26 cellular contexts compared by ENCODE assay signal in the genomic region with DNA sequence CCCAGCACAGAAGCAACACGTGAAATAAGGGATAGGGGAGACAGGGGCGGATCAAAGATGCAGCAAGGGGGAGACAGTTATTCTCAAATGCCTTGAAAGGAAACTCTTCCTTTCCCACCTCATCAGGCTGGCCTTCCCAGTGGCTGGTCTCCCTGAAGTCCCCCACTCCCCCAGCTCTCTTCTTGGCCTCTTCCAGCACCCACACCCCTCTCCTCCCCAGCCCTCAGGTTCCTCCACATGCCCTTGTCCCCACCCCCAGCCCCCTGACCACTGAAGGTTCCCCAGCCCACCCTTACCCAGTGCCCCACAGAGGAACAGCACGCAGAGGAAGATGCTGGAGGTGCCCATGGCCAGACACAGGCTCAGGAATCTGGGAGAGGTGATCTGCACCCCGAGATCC. TPM values are rescaled to one million over a fixed set of nuclear protein-coding genes. Genes with fewer than 3 reads are reported as not detected.
DNase-seq lines count a peak whose midpoint lies in the region; ATAC-seq and TF ChIP-seq lines count a peak whose summit lies in the region.
"Had no signal": no experiment of that assay in that cellular context is flagged by ENCODE, and none has a peak within 500 bp of the region (broad histone marks: within the 10 kb centered on the region; RNA-seq: fewer than 3 reads in every experiment).

No MANE protein-coding gene starts in this region.

- no peaks in the 10 kb centered on the region for H3K36me3 Mint-ChIP-seq in dendritic cell treated with granulocyte-macrophage colony-stimulating factor and Interleukin-4, amounts not matched to agents 40 ng/mL and 50 ng/mL, for 4 days (ENCODE audit: low read depth)
- H3K36me3 Mint-ChIP-seq in nephron (ENCODE audit: low read depth) (no peaks in the 10 kb centered on the region), T-helper 17 cell (ENCODE audit: low read depth) (no peaks in the 10 kb centered on the region)
- H3K36me3 Mint-ChIP-seq in T-helper 2 cell treated with Interferon-gamma antibody and Interleukin-4, amounts not matched to agents 5 μg/mL and 100 μg/mL, for 36 hours (ENCODE audit: low read depth): no peaks in the 10 kb centered on the region
- H3K36me3 Mint-ChIP-seq: activated CD8-positive, alpha-beta memory T cell treated with anti-CD3 and anti-CD28 coated beads, Interleukin-2, amount 10 ng/mL, durations not matched to agents 7 days and 5 days; CD14-positive monocyte had no signal

- H3K23ac ChIP-seq in mesenchymal stem cell (ENCODE audit: low read length in 2 of 2): no peak overlapping the region

- H3K4me1 ChIP-seq in HEK293 (ENCODE audit: control insufficient read depth, insufficient read depth, low read length) (peaks cover 4% of the 10 kb centered on the region), thyroid gland (peaks cover 22 to 39% of the 10 kb centered on the region in 2 donors), mesenchymal stem cell (ENCODE audit: control insufficient read depth, insufficient read depth, low read depth, low read length) (peaks cover 4% of the 10 kb centered on the region)
- H3K4me1 ChIP-seq: esophagus muscularis mucosa, gastrocnemius medialis, uterus had no signal

- H2AFZ ChIP-seq in mesenchymal stem cell (ENCODE audit: low read depth, low read length): no peak overlapping the region

- H3K9me3 Mint-ChIP-seq in dendritic cell treated with granulocyte-macrophage colony-stimulating factor and Interleukin-4, amounts not matched to agents 40 ng/mL and 50 ng/mL, for 4 days: no peaks in the 10 kb centered on the region
- H3K9me3 Mint-ChIP-seq in nephron: no peaks in the 10 kb centered on the region
- H3K9me3 Mint-ChIP-seq in T-helper 2 cell treated with Interferon-gamma antibody and Interleukin-4, amounts not matched to agents 5 μg/mL and 100 μg/mL, for 36 hours: no peaks in the 10 kb centered on the region
- H3K9me3 Mint-ChIP-seq: activated CD4-positive, alpha-beta T cell treated with anti-CD3 and anti-CD28 coated beads, Interleukin-2, amount 10 ng/mL, durations not matched to agents 24 days and 14 days; activated T-cell treated with anti-CD3 and anti-CD28 coated beads, Interleukin-2, amount 50 U/mL, for 72 hours had no signal

- H3K4me1 Mint-ChIP-seq in dendritic cell treated with granulocyte-macrophage colony-stimulating factor and Interleukin-4, amounts not matched to agents 40 ng/mL and 50 ng/mL, for 4 days (ENCODE audit: low read depth): peaks cover 34% of the 10 kb centered on the region
- peaks cover 36% of the 10 kb centered on the region for H3K4me1 Mint-ChIP-seq in nephron
- H3K4me1 Mint-ChIP-seq in T-helper 17 cell: peaks cover 19% of the 10 kb centered on the region
- H3K4me1 Mint-ChIP-seq in T-helper 2 cell treated with Interferon-gamma antibody and Interleukin-4, amounts not matched to agents 5 μg/mL and 100 μg/mL, for 36 hours (ENCODE audit: low read depth): peaks cover 16% of the 10 kb centered on the region

- no peaks in the 10 kb centered on the region for H3K36me3 ChIP-seq in HEK293 (ENCODE audit: control insufficient read depth in 2 of 2, insufficient read depth in 1 of 2, low read length in 2 of 2)
- no peaks in the 10 kb centered on the region for H3K36me3 ChIP-seq in thyroid gland
- peaks cover 0 to 3% of the 10 kb centered on the region in 2 experiments for H3K36me3 ChIP-seq in mesenchymal stem cell (ENCODE audit: control insufficient read depth in 1 of 2, insufficient read depth in 2 of 2, low read depth in 1 of 2, low read length in 2 of 2)
- H3K36me3 ChIP-seq: esophagus muscularis mucosa, gastrocnemius medialis, SJSA1, uterus had no signal

- no peak overlapping the region for H2BK15ac ChIP-seq in mesenchymal stem cell (ENCODE audit: low read depth, poor library complexity, severe bottlenecking)

- no peaks in the 10 kb centered on the region for H3K27me3 Mint-ChIP-seq in dendritic cell treated with granulocyte-macrophage colony-stimulating factor and Interleukin-4, amounts not matched to agents 40 ng/mL and 50 ng/mL, for 4 days
- H3K27me3 Mint-ChIP-seq in nephron (ENCODE audit: low read depth) (peaks cover 5% of the 10 kb centered on the region), T-helper 17 cell (peaks cover 10% of the 10 kb centered on the region)
- peaks cover 8% of the 10 kb centered on the region for H3K27me3 Mint-ChIP-seq in T-helper 2 cell treated with Interferon-gamma antibody and Interleukin-4, amounts not matched to agents 5 μg/mL and 100 μg/mL, for 36 hours (ENCODE audit: low read depth)

- CTCF ChIA-PET in HEK293 (lab: Yijun Ruan, JAX): interaction anchor here (1.0 kb wide), 1 partner anchor 21 kb away, joined by 4 read pairs; no protein-coding TSS in a partner anchor

- intact Hi-C loops in dendritic cell treated with granulocyte-macrophage colony-stimulating factor and Interleukin-4, amounts not matched to agents 40 ng/mL and 50 ng/mL, for 4 days (cut with micrococcal nuclease): no loop called here
- intact Hi-C loops in thyroid gland (cut with DNase I): no loop called here

- POLR2A ChIA-PET in HEK293 (lab: Yijun Ruan, JAX): interaction anchor here (1.0 to 2.3 kb wide), 5 partner anchors 10 to 114 kb away, joined by 3 to 10 read pairs (median 4); a partner anchor contains a TSS

- no peak overlapping the region for H2AK5ac ChIP-seq in mesenchymal stem cell (ENCODE audit: low read length, severe bottlenecking)

- no peak overlapping the region for H3K14ac ChIP-seq in mesenchymal stem cell (ENCODE audit: low read length in 2 of 2)

- TF ChIP-seq CTCF in HEK293 (tag by site-specific recombination; IDR thresholded peaks at IDR 0.05) (no peak), nephron (IDR thresholded peaks at IDR 0.05; ENCODE audit: unreplicated experiment in 3 of 3) (no peak), thyroid gland (IDR thresholded peaks at IDR 0.05) (no peak)

- H3K4me3 Mint-ChIP-seq in dendritic cell treated with granulocyte-macrophage colony-stimulating factor and Interleukin-4, amounts not matched to agents 40 ng/mL and 50 ng/mL, for 4 days: no peak overlapping the region
- H3K4me3 Mint-ChIP-seq in nephron: no peak overlapping the region
- H3K4me3 Mint-ChIP-seq in T-helper 17 cell: no peak overlapping the region
- H3K4me3 Mint-ChIP-seq in T-helper 2 cell treated with Interferon-gamma antibody and Interleukin-4, amounts not matched to agents 5 μg/mL and 100 μg/mL, for 36 hours: no peak overlapping the region
- H3K4me3 Mint-ChIP-seq: activated CD4-positive, alpha-beta T cell treated with anti-CD3 and anti-CD28 coated beads, Interleukin-2, amount 10 ng/mL, durations not matched to agents 24 days and 14 days; activated CD8-positive, alpha-beta memory T cell treated with anti-CD3 and anti-CD28 coated beads, Interleukin-2, amount 10 ng/mL, durations not matched to agents 7 days and 5 days; activated T-cell treated with anti-CD3 and anti-CD28 coated beads, Interleukin-2, amount 50 U/mL, for 72 hours; CD14-positive monocyte had no signal

- H3K4me3 ChIP-seq in HEK293 (ENCODE audit: low read depth, low read length) (no peak overlapping the region), thyroid gland (replicated peaks in 1 of 3) (no peak overlapping the region), mesenchymal stem cell (ENCODE audit: insufficient read depth in 1 of 2, low read depth in 1 of 2, low read length in 2 of 2) (no peak overlapping the region)
- H3K4me3 ChIP-seq: esophagus muscularis mucosa, gastrocnemius medialis, GM12878, SJSA1, uterus had no signal

- peak overlapping the region; percentile 43 for H3K27ac Mint-ChIP-seq in dendritic cell treated with granulocyte-macrophage colony-stimulating factor and Interleukin-4, amounts not matched to agents 40 ng/mL and 50 ng/mL, for 4 days
- H3K27ac Mint-ChIP-seq in nephron (peak overlapping the region; percentile 83 to 93 (median 92)), T-helper 17 cell (no peak overlapping the region)
- no peak overlapping the region for H3K27ac Mint-ChIP-seq in T-helper 2 cell treated with Interferon-gamma antibody and Interleukin-4, amounts not matched to agents 5 μg/mL and 100 μg/mL, for 36 hours
- H3K27ac Mint-ChIP-seq: activated CD4-positive, alpha-beta T cell treated with anti-CD3 and anti-CD28 coated beads, Interleukin-2, amount 10 ng/mL, durations not matched to agents 24 days and 14 days; activated CD8-positive, alpha-beta memory T cell treated with anti-CD3 and anti-CD28 coated beads, Interleukin-2, amount 10 ng/mL, durations not matched to agents 7 days and 5 days; activated T-cell treated with anti-CD3 and anti-CD28 coated beads, Interleukin-2, amount 50 U/mL, for 72 hours had no signal

- TF ChIP-seq POLR2A in thyroid gland (IDR thresholded peaks at IDR 0.05): no peak

- H4K91ac ChIP-seq in mesenchymal stem cell (ENCODE audit: low read length): no peak overlapping the region

- no peak overlapping the region for H4K8ac ChIP-seq in mesenchymal stem cell (ENCODE audit: low read length)

- 47 to 89% methylated on average over 2 to 4 of the region's 4 CpGs for WGBS in thyroid gland, 2 donors
- WGBS in mesenchymal stem cell: 47% methylated on average over 4 of the region's 4 CpGs

- no peak overlapping the region for H3K18ac ChIP-seq in mesenchymal stem cell (ENCODE audit: low read depth in 1 of 2, low read length in 2 of 2)

- DNase-seq in thyroid gland: no peak
- DNase-seq in T-helper 17 cell: no peak
- DNase-seq in mesenchymal stem cell: no peak
- no peak for DNase-seq in T-helper 2 cell treated with Interferon-gamma antibody and Interleukin-4, amounts not matched to agents 5 μg/mL and 100 μg/mL, for 36 hours (ENCODE audit: low spot score)
- DNase-seq: activated CD4-positive, alpha-beta T cell treated with anti-CD3 and anti-CD28 coated beads, Interleukin-2, amount 10 ng/mL, durations not matched to agents 24 days and 14 days; activated CD8-positive, alpha-beta memory T cell treated with anti-CD3 and anti-CD28 coated beads, Interleukin-2, amount 10 ng/mL, durations not matched to agents 7 days and 5 days; activated naive CD4-positive, alpha-beta T cell treated with Interleukin-2 at 50 U/mL for 16 hours; activated T-cell treated with anti-CD3 and anti-CD28 coated beads, Interleukin-2, amount 50 U/mL, for 72 hours; amniotic stem cell; gastrocnemius medialis; left ventricle myocardium superior; NCI-H510A treated with DMSO at 0.1 percent for 48 hours; uterus had no signal

- H2BK12ac ChIP-seq in mesenchymal stem cell (ENCODE audit: low read length in 2 of 2): no peak overlapping the region

- no peak overlapping the region for H3K4me2 ChIP-seq in mesenchymal stem cell (ENCODE audit: low read length, poor library complexity, severe bottlenecking)

- H3K27ac ChIP-seq in HEK293 (ENCODE audit: extremely low read depth, low read depth, low read length) (no peak overlapping the region), thyroid gland (peak overlapping the region; percentile 67 to 85 (median 84)), mesenchymal stem cell (ENCODE audit: low read length, poor library complexity, severe bottlenecking) (no peak overlapping the region)
- H3K27ac ChIP-seq: esophagus muscularis mucosa, gastrocnemius medialis, SJSA1, uterus had no signal

- H3K9ac ChIP-seq in mesenchymal stem cell (ENCODE audit: low read length): no peak overlapping the region

- ATAC-seq in T-helper 17 cell: no peak
- ATAC-seq: activated CD8-positive, alpha-beta memory T cell treated with anti-CD3 and anti-CD28 coated beads, Interleukin-2, amount 10 ng/mL, durations not matched to agents 7 days and 5 days; activated T-cell treated with anti-CD3 and anti-CD28 coated beads, Interleukin-2, amount 50 U/mL, for 72 hours; gastrocnemius medialis; GM12878; left ventricle myocardium superior had no signal

- H3K27me3 ChIP-seq in thyroid gland: no peaks in the 10 kb centered on the region
- H3K27me3 ChIP-seq in mesenchymal stem cell (ENCODE audit: control insufficient read depth in 1 of 2, insufficient read depth in 1 of 2, low read length in 2 of 2): peaks cover 38 to 41% of the 10 kb centered on the region in 2 experiments
- H3K27me3 ChIP-seq: gastrocnemius medialis, SJSA1, uterus had no signal

- H3K4ac ChIP-seq in mesenchymal stem cell (ENCODE audit: low read depth in 1 of 2, low read length in 2 of 2): no peak overlapping the region

- H3K9me3 ChIP-seq in HEK293 (ENCODE audit: control insufficient read depth, insufficient read depth, low read depth, low read length) (no peaks in the 10 kb centered on the region), thyroid gland (no peaks in the 10 kb centered on the region), T-helper 17 cell (ENCODE audit: control insufficient read depth, low read length, poor library complexity, severe bottlenecking) (no peaks in the 10 kb centered on the region), mesenchymal stem cell (ENCODE audit: control insufficient read depth, low read length) (no peaks in the 10 kb centered on the region)
- H3K9me3 ChIP-seq: esophagus muscularis mucosa, gastrocnemius medialis, SJSA1, uterus had no signal

- no peak overlapping the region for H2BK5ac ChIP-seq in mesenchymal stem cell (ENCODE audit: low read depth, low read length, poor library complexity, severe bottlenecking)

- no peak overlapping the region for H2BK120ac ChIP-seq in mesenchymal stem cell (ENCODE audit: low read depth, low read length)

- no peaks in the 10 kb centered on the region for H3K79me1 ChIP-seq in mesenchymal stem cell (replicated peaks; ENCODE audit: low read length, poor library complexity, severe bottlenecking)

RNA-seq across cellular contexts. Expression of a gene that starts 1.7 kb away (rescaled TPM):
- total RNA-seq in thyroid gland (not detected), T-helper 17 cell (not detected)
- polyA plus RNA-seq in mesenchymal stem cell (2013, experiment 1 of 2): not detected
- polyA plus RNA-seq in mesenchymal stem cell (2013, experiment 2 of 2): not detected
- total RNA-seq: activated CD4-positive, alpha-beta T cell treated with anti-CD3 and anti-CD28 coated beads, Interleukin-2, amount 10 ng/mL, durations not matched to agents 24 days and 14 days; activated CD8-positive, alpha-beta memory T cell treated with anti-CD3 and anti-CD28 coated beads, Interleukin-2, amount 10 ng/mL, durations not matched to agents 7 days and 5 days; activated T-cell treated with anti-CD3 and anti-CD28 coated beads, Interleukin-2, amount 50 U/mL, for 72 hours; bronchial epithelial cell; Daoy; esophagus muscularis mucosa; gastrocnemius medialis; GM12878; left ventricle myocardium superior; pulmonary artery endothelial cell; SJSA1; T-helper 2 cell treated with Interferon-gamma antibody and Interleukin-4, amounts not matched to agents 100 ng/mL and 5 ng/mL, for 36 hours had no signal
- polyA plus RNA-seq: AG04450, CD14-positive monocyte, GM12878 had no signal

RNA-seq across cellular contexts. Expression of a gene that starts 6.8 kb away (rescaled TPM):
- total RNA-seq in thyroid gland (not detected), T-helper 17 cell (10 to 100 TPM in 1 of 2 donors, 1 to 10 TPM in 1; 1.6 to 29.1 TPM)
- not detected for polyA plus RNA-seq in mesenchymal stem cell (2013, experiment 1 of 2)
- polyA plus RNA-seq in mesenchymal stem cell (2013, experiment 2 of 2): not detected
- total RNA-seq: activated CD4-positive, alpha-beta T cell treated with anti-CD3 and anti-CD28 coated beads, Interleukin-2, amount 10 ng/mL, durations not matched to agents 24 days and 14 days; activated CD8-positive, alpha-beta memory T cell treated with anti-CD3 and anti-CD28 coated beads, Interleukin-2, amount 10 ng/mL, durations not matched to agents 7 days and 5 days; activated T-cell treated with anti-CD3 and anti-CD28 coated beads, Interleukin-2, amount 50 U/mL, for 72 hours; bronchial epithelial cell; Daoy; esophagus muscularis mucosa; gastrocnemius medialis; GM12878; left ventricle myocardium superior; pulmonary artery endothelial cell; SJSA1; T-helper 2 cell treated with Interferon-gamma antibody and Interleukin-4, amounts not matched to agents 100 ng/mL and 5 ng/mL, for 36 hours; uterus had no signal
- polyA plus RNA-seq: AG04450, GM12878 had no signal

RNA-seq across cellular contexts. Expression of a gene that starts 8.1 kb away (rescaled TPM):
- total RNA-seq in thyroid gland (not detected), T-helper 17 cell (not detected)
- 0.07 TPM for polyA plus RNA-seq in mesenchymal stem cell (2013, experiment 1 of 2)
- 0.10 TPM for polyA plus RNA-seq in mesenchymal stem cell (2013, experiment 2 of 2)
- total RNA-seq: activated CD4-positive, alpha-beta T cell treated with anti-CD3 and anti-CD28 coated beads, Interleukin-2, amount 10 ng/mL, durations not matched to agents 24 days and 14 days; activated CD8-positive, alpha-beta memory T cell treated with anti-CD3 and anti-CD28 coated beads, Interleukin-2, amount 10 ng/mL, durations not matched to agents 7 days and 5 days; bronchial epithelial cell; Daoy; esophagus muscularis mucosa; gastrocnemius medialis; GM12878; left ventricle myocardium superior; mononuclear cell; pulmonary artery endothelial cell; SJSA1; T-helper 2 cell treated with Interferon-gamma antibody and Interleukin-4, amounts not matched to agents 100 ng/mL and 5 ng/mL, for 36 hours had no signal
- polyA plus RNA-seq: AG04450, CD14-positive monocyte, GM12878 had no signal

RNA-seq across cellular contexts. Expression of a gene that starts 9.7 kb away (rescaled TPM):
- total RNA-seq in thyroid gland: 1 to 10 TPM in 1 of 4 donors, under 1 TPM in 1, not detected in 2; 0.54 to 1.8 TPM
- 100 to 1,000 TPM in 1 of 2 donors, 1 to 10 TPM in 1; 3.4 to 129 TPM for total RNA-seq in T-helper 17 cell
- not detected for polyA plus RNA-seq in mesenchymal stem cell (2013, experiment 1 of 2)
- not detected for polyA plus RNA-seq in mesenchymal stem cell (2013, experiment 2 of 2)
- total RNA-seq: activated CD4-positive, alpha-beta T cell treated with anti-CD3 and anti-CD28 coated beads, Interleukin-2, amount 10 ng/mL, durations not matched to agents 24 days and 14 days; bronchial epithelial cell; Daoy; esophagus muscularis mucosa; gastrocnemius medialis; GM12878; pulmonary artery endothelial cell; SJSA1; T-helper 2 cell treated with Interferon-gamma antibody and Interleukin-4, amounts not matched to agents 100 ng/mL and 5 ng/mL, for 36 hours had no signal
- polyA plus RNA-seq: AG04450, GM12878 had no signal

RNA-seq across cellular contexts. Expression of a gene that starts 10.3 kb away (rescaled TPM):
- total RNA-seq in thyroid gland (10 to 100 TPM; 47.3 to 81.4 (median 71.7) TPM), T-helper 17 cell (10 to 100 TPM; 57.8 to 75.1 TPM)
- polyA plus RNA-seq in mesenchymal stem cell (2013, experiment 1 of 2): 36.9 TPM
- polyA plus RNA-seq in mesenchymal stem cell (2013, experiment 2 of 2): 39.6 TPM

Comparison
In these comparisons a context has a peak if more than half of its experiments do, and no peak if none do; other contexts are left out.
1. H3K27ac ChIP-seq: peak in thyroid gland (3 of 3); none in HEK293 (single experiment) and mesenchymal stem cell (single experiment).
2. H3K27ac Mint-ChIP-seq: peak in dendritic cell treated with granulocyte-macrophage colony-stimulating factor and Interleukin-4, amounts not matched to agents 40 ng/mL and 50 ng/mL, for 4 days (single experiment) and nephron (3 of 3); none in T-helper 17 cell (single experiment) and T-helper 2 cell treated with Interferon-gamma antibody and Interleukin-4, amounts not matched to agents 5 μg/mL and 100 μg/mL, for 36 hours (single experiment).